In the genomic region with DNA sequence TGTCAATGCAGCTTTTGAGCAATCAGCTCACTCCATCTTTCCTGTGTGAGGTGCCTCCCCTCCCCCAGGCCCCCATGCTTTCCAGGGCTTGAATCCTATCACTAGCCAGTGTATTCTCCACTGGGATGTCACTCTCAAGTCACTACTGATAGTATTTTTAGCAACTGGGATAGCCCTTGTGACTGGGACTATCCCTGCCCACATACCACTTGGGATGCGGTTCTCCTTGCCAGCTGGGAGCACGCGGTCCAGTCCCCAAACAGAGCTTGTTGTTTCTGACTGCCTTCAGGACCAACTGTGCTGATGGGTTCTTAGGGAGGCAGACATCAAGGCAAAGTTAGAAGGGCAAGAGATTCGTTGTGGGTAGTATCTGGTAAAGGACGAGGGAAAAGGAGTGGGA, we compare ENCODE assay signal across 1 cellular context.
TF ChIP-seq lines count a peak whose summit lies in the region.

No MANE protein-coding gene starts in this region.

TF ChIP-seq in H1, 55 proteins besides CTCF, POLR2A, EP300 and RAD21:
- TF ChIP-seq TAF7 (optimal IDR thresholded peaks at IDR 0.05; ENCODE audit: borderline replicate concordance, low read depth, low read length) (no peak), KDM5A (IDR thresholded peaks at IDR 0.05; ENCODE audit: low read length) (no peak), SP1 (IDR thresholded peaks at IDR 0.05; ENCODE audit: low read depth, low read length) (no peak), TCF12 (IDR thresholded peaks at IDR 0.05; ENCODE audit: low read depth, low read length) (no peak), CEBPB (IDR thresholded peaks at IDR 0.05; ENCODE audit: low read depth, low read length) (no peak), TEAD4 (IDR thresholded peaks at IDR 0.05; ENCODE audit: low read depth, low read length) (no peak), SAP30 (IDR thresholded peaks at IDR 0.05; ENCODE audit: insufficient read depth, insufficient replicate concordance, low read length) (no peak), KDM1A (IDR thresholded peaks at IDR 0.05; ENCODE audit: borderline replicate concordance, low read length) (no peak), SIN3A (conservative IDR thresholded peaks at IDR 0.05 in 1 of 2, IDR thresholded peaks at IDR 0.05 in 1 of 2; ENCODE audit: low read depth in 1 of 2, low read length in 2 of 2) (no peak), SIRT6 (IDR thresholded peaks at IDR 0.05; ENCODE audit: low read length) (no peak), CHD1 (IDR thresholded peaks at IDR 0.05; ENCODE audit: low read depth, low read length) (no peak), ATF3 (IDR thresholded peaks at IDR 0.05; ENCODE audit: insufficient read depth, low read depth, low read length) (no peak), KDM4A (IDR thresholded peaks at IDR 0.05; ENCODE audit: low read depth, low read length, severe bottlenecking) (no peak), BCL11A (IDR thresholded peaks at IDR 0.05; ENCODE audit: low read depth in 2 of 2, low read length in 2 of 2) (no peak)
- TF ChIP-seq, protein P1, sequence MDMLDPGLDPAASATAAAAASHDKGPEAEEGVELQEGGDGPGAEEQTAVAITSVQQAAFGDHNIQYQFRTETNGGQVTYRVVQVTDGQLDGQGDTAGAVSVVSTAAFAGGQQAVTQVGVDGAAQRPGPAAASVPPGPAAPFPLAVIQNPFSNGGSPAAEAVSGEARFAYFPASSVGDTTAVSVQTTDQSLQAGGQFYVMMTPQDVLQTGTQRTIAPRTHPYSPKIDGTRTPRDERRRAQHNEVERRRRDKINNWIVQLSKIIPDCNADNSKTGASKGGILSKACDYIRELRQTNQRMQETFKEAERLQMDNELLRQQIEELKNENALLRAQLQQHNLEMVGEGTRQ (IDR thresholded peaks at IDR 0.05; ENCODE audit: low read length), result no peak
- TF ChIP-seq, protein P2, sequence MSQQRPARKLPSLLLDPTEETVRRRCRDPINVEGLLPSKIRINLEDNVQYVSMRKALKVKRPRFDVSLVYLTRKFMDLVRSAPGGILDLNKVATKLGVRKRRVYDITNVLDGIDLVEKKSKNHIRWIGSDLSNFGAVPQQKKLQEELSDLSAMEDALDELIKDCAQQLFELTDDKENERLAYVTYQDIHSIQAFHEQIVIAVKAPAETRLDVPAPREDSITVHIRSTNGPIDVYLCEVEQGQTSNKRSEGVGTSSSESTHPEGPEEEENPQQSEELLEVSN (IDR thresholded peaks at IDR 0.05), result no peak
